ENCODE assay signal across 15 cellular contexts in the genomic region with DNA sequence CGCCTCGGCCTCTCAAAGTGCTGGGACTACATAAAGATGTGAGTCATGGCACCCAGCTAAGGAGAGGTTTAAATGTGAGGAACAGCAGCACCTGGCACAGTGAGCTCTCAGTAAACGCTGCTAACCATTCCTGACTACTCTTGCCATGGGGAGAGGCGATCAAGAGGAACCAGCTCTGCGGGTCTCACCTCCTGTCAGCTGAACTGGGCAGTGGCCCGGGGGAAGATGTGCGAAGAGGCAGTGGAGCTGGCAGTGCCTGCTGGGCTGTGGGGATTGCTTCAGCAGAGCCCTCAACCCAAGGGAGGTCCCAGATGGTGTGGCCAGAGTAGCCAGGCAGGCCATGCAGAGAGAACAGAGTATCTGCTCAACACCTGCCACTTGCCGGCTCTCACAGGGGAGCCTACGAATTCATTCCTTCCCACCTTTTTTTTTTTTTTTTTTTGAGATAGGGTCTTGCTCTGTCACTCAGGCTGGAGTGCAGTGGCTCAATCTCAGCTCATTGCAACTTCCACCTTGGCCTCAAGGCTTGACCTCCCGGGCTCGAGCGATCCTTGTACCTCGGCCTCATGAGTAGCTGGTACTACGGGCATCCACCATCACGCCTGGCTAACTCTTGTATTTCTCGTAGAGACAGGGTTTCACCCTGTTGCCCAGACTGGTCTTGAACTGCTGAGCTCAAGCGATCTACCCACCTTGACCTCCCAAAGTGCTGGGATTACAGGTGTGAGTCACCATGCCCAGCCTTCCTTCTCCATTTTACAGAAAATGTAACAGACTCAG. TPM values are rescaled to one million over a fixed set of nuclear protein-coding genes. Genes with fewer than 3 reads are reported as not detected.
DNase-seq lines count a peak whose midpoint lies in the region; ATAC-seq and TF ChIP-seq lines count a peak whose summit lies in the region.
"Had no signal": no experiment of that assay in that cellular context is flagged by ENCODE, and none has a peak within 500 bp of the region (broad histone marks: within the 10 kb centered on the region; RNA-seq: fewer than 3 reads in every experiment).

No MANE protein-coding gene starts in this region.

- dilution Hi-C loops in mammary epithelial cell (cut with HindIII; ENCODE audit: low sequenced_read_pairs), result no loop called here

- H3K9me3 Mint-ChIP-seq in stimulated activated naive B cell treated with anti-CD40 and anti-IgM and Interleukin-4, amounts not matched to agents 10 μg/mL and 1 μg/mL and 100 μg/mL, for 72 hours, result no peaks in the 10 kb centered on the region
- no peaks in the 10 kb centered on the region for H3K9me3 Mint-ChIP-seq in CD4-positive, alpha-beta memory T cell

- peak overlapping the region; percentile 84 to 87 for H3K4me3 Mint-ChIP-seq in stimulated activated naive B cell treated with anti-CD40 and anti-IgM and Interleukin-4, amounts not matched to agents 10 μg/mL and 1 μg/mL and 100 μg/mL, for 72 hours
- no peak overlapping the region for H3K4me3 Mint-ChIP-seq in CD4-positive, alpha-beta memory T cell

- no peak overlapping the region for H2AFZ ChIP-seq in mammary epithelial cell (ENCODE audit: low read depth, low read length)

- H3K36me3 ChIP-seq in mammary epithelial cell (ENCODE audit: insufficient read depth, low read length), result peaks cover 4% of the 10 kb centered on the region
- H3K36me3 ChIP-seq in CD4-positive, alpha-beta memory T cell (ENCODE audit: insufficient read depth, low read length), result peaks cover 55% of the 10 kb centered on the region

- H3K27ac Mint-ChIP-seq in stimulated activated naive B cell treated with anti-CD40 and anti-IgM and Interleukin-4, amounts not matched to agents 10 μg/mL and 1 μg/mL and 100 μg/mL, for 72 hours, result peak overlapping the region; percentile 99
- H3K27ac Mint-ChIP-seq in CD4-positive, alpha-beta memory T cell, result peak overlapping the region in 2 of 7 donors; percentile 24 to 47

- CTCF ChIA-PET in mammary epithelial cell (lab: Charles Lee; ENCODE audit: low non-redundant PET), result interaction anchor here (0.6 kb wide), 1 partner anchor 490 kb away, joined by 4 read pairs; no protein-coding TSS in a partner anchor
- CTCF ChIA-PET in CD4-positive, alpha-beta memory T cell (lab: Charles Lee; ENCODE audit: partially characterized antibody), result interaction anchor here (0.7 to 0.8 kb wide), 2 partner anchors 23 to 765 kb away, joined by 3 read pairs; no protein-coding TSS in a partner anchor

- H3K27ac ChIP-seq in mammary epithelial cell (ENCODE audit: insufficient read depth, low read depth, low read length) (no peak overlapping the region), epithelial cell of prostate (peak overlapping the region; percentile 70)
- no peak overlapping the region for H3K27ac ChIP-seq in CD4-positive, alpha-beta memory T cell (ENCODE audit: low read depth, low read length)

- H3K9ac ChIP-seq in mammary epithelial cell (ENCODE audit: insufficient read depth, low read length), result no peak overlapping the region

- no peaks in the 10 kb centered on the region for H3K9me3 ChIP-seq in mammary epithelial cell (replicated peaks; ENCODE audit: insufficient read depth, low read length)
- no peaks in the 10 kb centered on the region for H3K9me3 ChIP-seq in CD4-positive, alpha-beta memory T cell (ENCODE audit: control insufficient read depth in 1 of 2, low read length in 2 of 2)
- H3K9me3 ChIP-seq: HAP-1, upper lobe of right lung had no signal

- intact Hi-C loops in mammary epithelial cell (cut with micrococcal nuclease), result no loop called here
- intact Hi-C loops in CD4-positive, alpha-beta memory T cell (cut with micrococcal nuclease), result no loop called here

- H3K4me1 Mint-ChIP-seq in stimulated activated naive B cell treated with anti-CD40 and anti-IgM and Interleukin-4, amounts not matched to agents 10 μg/mL and 1 μg/mL and 100 μg/mL, for 72 hours, result peaks cover 51 to 90% of the 10 kb centered on the region in 2 donors
- peaks cover 4 to 20% (median 12%) of the 10 kb centered on the region in 4 donors for H3K4me1 Mint-ChIP-seq in CD4-positive, alpha-beta memory T cell

- no peaks in the 10 kb centered on the region for H3K27me3 Mint-ChIP-seq in stimulated activated naive B cell treated with anti-CD40 and anti-IgM and Interleukin-4, amounts not matched to agents 10 μg/mL and 1 μg/mL and 100 μg/mL, for 72 hours
- no peaks in the 10 kb centered on the region for H3K27me3 Mint-ChIP-seq in CD4-positive, alpha-beta memory T cell

- peaks cover 38 to 76% of the 10 kb centered on the region in 2 donors for H3K36me3 Mint-ChIP-seq in stimulated activated naive B cell treated with anti-CD40 and anti-IgM and Interleukin-4, amounts not matched to agents 10 μg/mL and 1 μg/mL and 100 μg/mL, for 72 hours
- peaks cover 18 to 57% of the 10 kb centered on the region in 2 donors for H3K36me3 Mint-ChIP-seq in CD4-positive, alpha-beta memory T cell

- H3K79me2 ChIP-seq in mammary epithelial cell (ENCODE audit: insufficient read depth, low read length), result no peaks in the 10 kb centered on the region

- in situ Hi-C loops in T47D (cut with HindIII; ENCODE audit: low pct_unique_long_range_greater_than_20kb, low sequenced_read_pairs), result no loop called here
- in situ Hi-C loops in mammary epithelial cell (cut with MboI; ENCODE audit: low sequenced_read_pairs in 2 of 2), result no loop called here

- ATAC-seq in stimulated activated naive B cell treated with anti-CD40 and anti-IgM and Interleukin-4, amounts not matched to agents 10 μg/mL and 1 μg/mL and 100 μg/mL, for 72 hours (replicated peaks), result no peak
- ATAC-seq: activated CD4-positive, CD25-positive, alpha-beta regulatory T cell treated with anti-CD3 and anti-CD28 coated beads, Interleukin-2, amount 50 U/mL, for 24 hours; SK-N-SH treated with all-trans-retinoic acid at 6 μM for 48 hours; upper lobe of right lung had no signal

- no peaks in the 10 kb centered on the region for H3K27me3 ChIP-seq in mammary epithelial cell (ENCODE audit: insufficient read depth, low read length)
- no peaks in the 10 kb centered on the region for H3K27me3 ChIP-seq in CD4-positive, alpha-beta memory T cell (ENCODE audit: insufficient read depth, low read length)
- H3K27me3 ChIP-seq: upper lobe of right lung had no signal

- BruUV-seq in mammary epithelial cell (replicated peaks; lab: Mats Ljungman, UMichigan), result no TSS peak

- DNase-seq in T47D (ENCODE audit: low read depth in 1 of 2, low spot score in 1 of 2) (peak; percentile 66 to 81), mammary epithelial cell (no peak), epithelial cell of prostate (ENCODE audit: low read depth, low spot score) (no peak), AG08396 (ENCODE audit: low spot score) (no peak)
- no peak for DNase-seq in stimulated activated naive B cell treated with anti-CD40 and anti-IgM and Interleukin-4, amounts not matched to agents 10 μg/mL and 1 μg/mL and 100 μg/mL, for 72 hours
- DNase-seq in CD4-positive, alpha-beta memory T cell, result no peak
- DNase-seq: activated gamma-delta T cell, cerebellar nuclear complex, NCI-H1694, NCI-H82, upper lobe of right lung had no signal

- H3K4me2 ChIP-seq in mammary epithelial cell (ENCODE audit: insufficient read depth, low read depth, low read length), result no peak overlapping the region

- no peaks in the 10 kb centered on the region for H4K20me1 ChIP-seq in mammary epithelial cell (ENCODE audit: insufficient read depth, low read length)

- 85% methylated on average over 16 of the region's 17 CpGs for WGBS in mammary epithelial cell (ENCODE audit: low coverage, missing lambda C conversion rate)

- H3K4me3 ChIP-seq in mammary epithelial cell (replicated peaks in 1 of 3; ENCODE audit: insufficient read depth in 1 of 3, low read depth in 2 of 3, low read length in 3 of 3), result no peak overlapping the region
- no peak overlapping the region for H3K4me3 ChIP-seq in CD4-positive, alpha-beta memory T cell (ENCODE audit: low read length in 2 of 2)
- H3K4me3 ChIP-seq: HAP-1, upper lobe of right lung had no signal

- peaks cover 39% of the 10 kb centered on the region for H3K4me1 ChIP-seq in mammary epithelial cell (ENCODE audit: insufficient read depth, low read length)
- H3K4me1 ChIP-seq in CD4-positive, alpha-beta memory T cell (ENCODE audit: insufficient read depth, low read length), result peaks cover 11% of the 10 kb centered on the region
- H3K4me1 ChIP-seq: HAP-1 had no signal

- no peak for TF ChIP-seq CTCF in mammary epithelial cell (conservative IDR thresholded peaks at IDR 0.05 in 1 of 2, IDR thresholded peaks at IDR 0.05 in 1 of 2; ENCODE audit: extremely low read depth in 1 of 2, insufficient read depth in 1 of 2, low read depth in 1 of 2, low read length in 2 of 2)

- POLR2A ChIA-PET in CD4-positive, alpha-beta memory T cell (lab: Charles Lee; ENCODE audit: partially characterized antibody), result interaction anchor here (0.6 to 1.5 kb wide), 3 partner anchors 9 to 121 kb away, joined by 3 to 7 read pairs (median 3); a partner anchor contains a TSS

RNA-seq across cellular contexts. Expression of a gene that starts 6.8 kb away (rescaled TPM):
- total RNA-seq in mammary epithelial cell, result 10 to 100 TPM; 11.8 to 18.7 TPM
- polyA plus RNA-seq in mammary epithelial cell, result 5.3 TPM
- 4.8 TPM for polyA minus RNA-seq in mammary epithelial cell
- total RNA-seq in CD4-positive, alpha-beta memory T cell, result 10 to 100 TPM; 64.8 to 67.2 TPM
- 10 to 100 TPM in 1 of 2 donors, 1 to 10 TPM in 1; 8.0 to 18.2 TPM for polyA plus RNA-seq in CD4-positive, alpha-beta memory T cell

RNA-seq across cellular contexts. Expression of a gene that starts 10.1 kb away (rescaled TPM):
- not detected for total RNA-seq in mammary epithelial cell
- polyA plus RNA-seq in mammary epithelial cell, result not detected
- not detected for polyA minus RNA-seq in mammary epithelial cell
- 1 to 10 TPM; 1.1 to 1.5 TPM for total RNA-seq in CD4-positive, alpha-beta memory T cell
- polyA plus RNA-seq in CD4-positive, alpha-beta memory T cell, result not detected
- polyA plus RNA-seq: AG04450 had no signal

RNA-seq across cellular contexts. Expression of a gene that starts 28.7 kb away (rescaled TPM):
- 10 to 100 TPM in 1 of 2 donors, under 1 TPM in 1; 0.24 to 16.7 TPM for total RNA-seq in mammary epithelial cell
- 0.06 TPM for polyA plus RNA-seq in mammary epithelial cell
- polyA minus RNA-seq in mammary epithelial cell, result 5.3 TPM
- 1 to 10 TPM; 7.8 TPM for total RNA-seq in CD4-positive, alpha-beta memory T cell
- polyA plus RNA-seq in CD4-positive, alpha-beta memory T cell, result 1 to 10 TPM in 1 of 2 donors, under 1 TPM in 1; 0.20 to 2.3 TPM

RNA-seq across cellular contexts. Expression of a gene that starts 31.0 kb away (rescaled TPM):
- total RNA-seq in mammary epithelial cell, result 10 to 100 TPM; 89.1 to 90.9 TPM
- polyA plus RNA-seq in mammary epithelial cell, result 130 TPM
- polyA minus RNA-seq in mammary epithelial cell, result 96.7 TPM
- total RNA-seq in CD4-positive, alpha-beta memory T cell, result 100 to 1,000 TPM; 157 to 166 TPM
- polyA plus RNA-seq in CD4-positive, alpha-beta memory T cell, result 100 to 1,000 TPM; 177 to 250 TPM

RNA-seq across cellular contexts. Expression of a gene that starts 47.9 kb away (rescaled TPM):
- 100 to 1,000 TPM in 1 of 2 donors, 10 to 100 TPM in 1; 72.8 to 144 TPM for total RNA-seq in mammary epithelial cell
- polyA plus RNA-seq in mammary epithelial cell, result 187 TPM
- 144 TPM for polyA minus RNA-seq in mammary epithelial cell
- total RNA-seq in CD4-positive, alpha-beta memory T cell, result 10 to 100 TPM; 48.7 to 61.0 TPM
- polyA plus RNA-seq in CD4-positive, alpha-beta memory T cell, result 10 to 100 TPM; 89.4 to 94.4 TPM

Comparison
In these comparisons a context has a peak if more than half of its experiments do, and no peak if none do; other contexts are left out.
1. DNase-seq: peak in T47D (2 of 2); none in mammary epithelial cell (single experiment), epithelial cell of prostate (single experiment), stimulated activated naive B cell treated with anti-CD40 and anti-IgM and Interleukin-4, amounts not matched to agents 10 μg/mL and 1 μg/mL and 100 μg/mL, for 72 hours (single experiment), AG08396 (single experiment) and CD4-positive, alpha-beta memory T cell (0 of 5).
2. H3K4me3 Mint-ChIP-seq: peak in stimulated activated naive B cell treated with anti-CD40 and anti-IgM and Interleukin-4, amounts not matched to agents 10 μg/mL and 1 μg/mL and 100 μg/mL, for 72 hours (2 of 2); none in CD4-positive, alpha-beta memory T cell (0 of 8).